In genomic region chr3:52030725-52031330, GRCh38 we compare ENCODE assay signal across 22 cellular contexts.
"Had no signal": no experiment of that assay in that cellular context is flagged by ENCODE, and none has a peak within 500 bp of the region (broad histone marks: within the 10 kb centered on the region; RNA-seq: fewer than 3 reads in every experiment).

No MANE protein-coding gene starts in this region.

- H3K4me1 Mint-ChIP-seq: activated CD4-positive, alpha-beta memory T cell treated with anti-CD3 and anti-CD28 coated beads, Interleukin-2, amount 10 ng/mL, durations not matched to agents 7 days and 5 days; memory B cell had no signal

- H3K27me3 Mint-ChIP-seq: activated CD4-positive, alpha-beta memory T cell treated with anti-CD3 and anti-CD28 coated beads, Interleukin-2, amount 10 ng/mL, durations not matched to agents 7 days and 5 days; activated T-cell treated with anti-CD3 and anti-CD28 coated beads, Interleukin-2, amount 50 U/mL, for 24 hours; memory B cell; T-cell had no signal

- H3K9me3 Mint-ChIP-seq: activated CD4-positive, alpha-beta memory T cell treated with anti-CD3 and anti-CD28 coated beads, Interleukin-2, amount 10 ng/mL, durations not matched to agents 7 days and 5 days; activated naive CD4-positive, alpha-beta T cell treated with anti-CD3 and anti-CD28 coated beads for 36 hours; activated T-cell treated with anti-CD3 and anti-CD28 coated beads, Interleukin-2, amount 50 U/mL, for 24 hours; dendritic cell treated with granulocyte-macrophage colony-stimulating factor and Interleukin-4, amounts not matched to agents 40 ng/mL and 50 ng/mL, for 4 days; memory B cell; T-cell had no signal

- ATAC-seq: left lung; naive thymus-derived CD4-positive, alpha-beta T cell; right lobe of liver; T-cell had no signal

- H3K4me2 ChIP-seq: smooth muscle cell had no signal

- H3K4me3 ChIP-seq: left lung, ovary, right lobe of liver, smooth muscle cell, stomach, thoracic aorta, upper lobe of left lung had no signal

- H3K36me3 ChIP-seq: brain microvascular endothelial cell, left lung, ovary, right lobe of liver, stomach, thoracic aorta, upper lobe of left lung had no signal

- DNase-seq: activated CD4-positive, alpha-beta memory T cell treated with anti-CD3 and anti-CD28 coated beads, Interleukin-2, amount 10 ng/mL, durations not matched to agents 7 days and 5 days; activated CD4-positive, alpha-beta T cell treated with anti-CD3 and anti-CD28 coated beads for 48 hours; activated CD4-positive, CD25-positive, alpha-beta regulatory T cell; activated naive CD4-positive, alpha-beta T cell treated with anti-CD3 and anti-CD28 coated beads for 36 hours; activated T-cell treated with anti-CD3 and anti-CD28 coated beads, Interleukin-2, amount 50 U/mL, for 24 hours; anterior cingulate cortex; brain microvascular endothelial cell; effector CD8-positive, alpha-beta T cell; head of caudate nucleus; kidney; left lung; naive thymus-derived CD4-positive, alpha-beta T cell; ovary; right lobe of liver; stimulated activated CD4-positive, alpha-beta T cell treated with anti-CD3 and anti-CD28 coated beads, Interleukin-4, amount 100 ng/mL, for 1 hour; stomach; T-cell; upper lobe of left lung had no signal

- H3K4me1 ChIP-seq: stomach had no signal

- H3K4me3 Mint-ChIP-seq: activated CD4-positive, alpha-beta memory T cell treated with anti-CD3 and anti-CD28 coated beads, Interleukin-2, amount 10 ng/mL, durations not matched to agents 7 days and 5 days; activated naive CD4-positive, alpha-beta T cell treated with anti-CD3 and anti-CD28 coated beads for 36 hours; activated T-cell treated with anti-CD3 and anti-CD28 coated beads, Interleukin-2, amount 50 U/mL, for 24 hours; dendritic cell treated with granulocyte-macrophage colony-stimulating factor and Interleukin-4, amounts not matched to agents 40 ng/mL and 50 ng/mL, for 4 days; memory B cell; naive thymus-derived CD4-positive, alpha-beta T cell; T-cell had no signal

- H3K27ac Mint-ChIP-seq: activated CD4-positive, alpha-beta memory T cell treated with anti-CD3 and anti-CD28 coated beads, Interleukin-2, amount 10 ng/mL, durations not matched to agents 7 days and 5 days; activated naive CD4-positive, alpha-beta T cell treated with anti-CD3 and anti-CD28 coated beads for 36 hours; activated T-cell treated with anti-CD3 and anti-CD28 coated beads, Interleukin-2, amount 50 U/mL, for 24 hours; dendritic cell treated with granulocyte-macrophage colony-stimulating factor and Interleukin-4, amounts not matched to agents 40 ng/mL and 50 ng/mL, for 4 days; memory B cell; T-cell had no signal

- H3K27ac ChIP-seq: brain microvascular endothelial cell, left lung, ovary, right lobe of liver, stomach, thoracic aorta, upper lobe of left lung had no signal

- H3K36me3 Mint-ChIP-seq: memory B cell; naive thymus-derived CD4-positive, alpha-beta T cell; T-cell had no signal

- H3K27me3 ChIP-seq: brain microvascular endothelial cell, left lung, ovary, right lobe of liver, stomach, upper lobe of left lung had no signal

- H3K9me3 ChIP-seq: left lung, ovary, right lobe of liver, stomach, thoracic aorta, upper lobe of left lung had no signal
